In the genomic region with DNA sequence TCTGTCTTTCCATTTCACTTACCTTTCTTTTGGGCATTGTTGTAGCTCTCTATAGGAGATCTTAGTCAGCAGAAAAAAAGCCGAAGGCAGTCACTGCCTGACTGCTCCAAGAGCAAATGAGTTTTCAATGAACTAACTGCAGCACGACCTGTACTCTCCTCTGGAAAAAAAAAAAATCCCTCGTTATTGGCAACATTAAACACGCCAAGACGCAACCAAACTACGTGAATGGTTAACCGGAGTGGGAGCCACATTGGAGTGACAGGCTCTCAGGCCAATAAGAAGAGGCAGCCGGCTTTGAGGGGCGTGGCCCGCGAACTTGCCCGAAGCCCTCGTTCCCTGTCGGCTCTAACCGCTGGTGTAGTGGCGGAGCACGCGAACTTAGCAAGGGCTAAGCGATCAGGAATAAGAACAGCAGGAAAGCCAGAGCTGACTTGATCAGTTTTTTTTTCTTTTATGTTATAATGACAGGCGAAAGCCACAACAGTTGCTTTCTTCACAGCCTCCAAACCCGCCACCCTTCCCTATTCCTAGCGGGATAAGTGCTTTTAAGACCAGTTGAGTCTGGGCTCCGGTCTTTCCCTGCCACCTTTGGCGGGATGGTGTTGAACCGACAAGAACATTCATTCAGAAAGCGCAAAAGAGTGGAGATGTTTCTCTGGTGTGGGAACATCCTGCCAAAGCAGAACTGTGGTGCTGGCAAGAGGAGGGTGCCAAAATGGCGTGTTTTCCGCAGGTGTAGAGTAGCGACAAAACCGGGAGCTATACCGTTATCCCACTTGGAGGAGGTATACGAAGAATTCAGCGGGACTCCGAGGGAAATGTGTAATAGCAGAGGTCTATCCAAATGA, we compare ENCODE assay signal across 8 cellular contexts.
A peak's percentile ranks its signal among the peaks of the same experiment; 100 is the strongest.
DNase-seq lines count a peak whose midpoint lies in the region; ATAC-seq and TF ChIP-seq lines count a peak whose summit lies in the region.

No MANE protein-coding gene starts in this region.

- TF ChIP-seq CTCF in CD14-positive monocyte (IDR thresholded peaks at IDR 0.05) (no peak), OCI-LY7 (conservative IDR thresholded peaks at IDR 0.05; ENCODE audit: low read length) (no peak)

- H4K20me1 ChIP-seq in OCI-LY7 (ENCODE audit: insufficient read depth, low read length), result no peaks in the 10 kb centered on the region

- peak overlapping the region; percentile 70 for H3K4me2 ChIP-seq in OCI-LY7 (ENCODE audit: low read length)

- intact Hi-C loops in CD14-positive monocyte (cut with micrococcal nuclease) (loop anchor here in 1 of 2 donors (10.0 kb wide), 1 partner anchor 317 kb away; the partner anchor contains the start of gene BRWD3), OCI-LY7 (cut with micrococcal nuclease; ENCODE audit: unreplicated experiment) (loop anchor here (1.0 to 5.0 kb wide), 4 partner anchors 39 to 309 kb away; partner anchors contain the start of genes HMGN5 and SH3BGRL)

- peaks cover 18% of the 10 kb centered on the region for H3K4me1 Mint-ChIP-seq in CD14-positive monocyte

- H3K27ac Mint-ChIP-seq in CD14-positive monocyte, result peak overlapping the region in 4 of 7 donors; percentile 42 to 74 (median 70)

- H2AFZ ChIP-seq in OCI-LY7 (ENCODE audit: low read length), result peak overlapping the region; percentile 95; the same call in 1 of the 2 replicates

- peak overlapping the region; percentile 91 to 97 for H3K4me3 Mint-ChIP-seq in CD14-positive monocyte

- peaks cover 15% of the 10 kb centered on the region for H3K4me1 ChIP-seq in OCI-LY7 (ENCODE audit: insufficient read depth, low read length, poor library complexity, severe bottlenecking)
- no peaks in the 10 kb centered on the region for H3K4me1 ChIP-seq in esophagus (ENCODE audit: control insufficient read depth in 2 of 2, insufficient read depth in 2 of 2, low read length in 1 of 2)

- 1 to 27% methylated on average over 34 of the region's 34 CpGs for WGBS in esophagus, 2 donors

- no TSS peak for BruUV-seq in OCI-LY7 (replicated peaks; lab: Mats Ljungman, UMichigan)

- POLR2A ChIA-PET in OCI-LY7 (lab: Charles Lee), result interaction anchor here (0.7 to 1.4 kb wide), 4 partner anchors 9 to 619 kb away, joined by 3 to 5 read pairs (median 4); partner anchors contain the start of genes HMGN5 and SH3BGRL

- peak overlapping the region; percentile 82 for H3K4me3 ChIP-seq in OCI-LY7 (ENCODE audit: low read depth, low read length, poor library complexity, severe bottlenecking)
- peak overlapping the region; percentile 29 to 58 for H3K4me3 ChIP-seq in esophagus (ENCODE audit: low read depth in 1 of 2, low read length in 2 of 2)

- CTCF ChIA-PET in OCI-LY7 (lab: Charles Lee; ENCODE audit: unreplicated experiment), result no interaction called here

- H3K9me3 ChIP-seq in OCI-LY7 (ENCODE audit: low read length) (no peaks in the 10 kb centered on the region), esophagus (ENCODE audit: control insufficient read depth in 2 of 2, insufficient read depth in 1 of 2, low read depth in 1 of 2, low read length in 1 of 2) (no peaks in the 10 kb centered on the region)

- peaks cover 0 to 4% (median 0%) of the 10 kb centered on the region in 7 donors for H3K9me3 Mint-ChIP-seq in CD14-positive monocyte

- DNase-seq in CD14-positive monocyte (ENCODE audit: low spot score), result peak; percentile 80
- DNase-seq in OCI-LY7 (ENCODE audit: low spot score), result peak; percentile 91
- DNase-seq in activated T-cell treated with anti-CD3 and anti-CD28 coated beads for 48 hours (ENCODE audit: low read depth), result peak; percentile 80
- peak; percentile 93 for DNase-seq in mucosa of gallbladder (ENCODE audit: low spot score)
- peak; percentile 53 to 69 for DNase-seq in stimulated activated CD8-positive, alpha-beta memory T cell treated with anti-CD3 and anti-CD28 coated beads, Interleukin-4, amount 100 ng/mL, for 1 hour (ENCODE audit: low read depth in 2 of 2, low spot score in 1 of 2)

- H3K79me2 ChIP-seq in OCI-LY7 (ENCODE audit: insufficient read depth, low read depth, low read length), result peaks cover 30% of the 10 kb centered on the region; the same call in 1 of the 2 replicates

- H3K36me3 Mint-ChIP-seq in CD14-positive monocyte, result no peaks in the 10 kb centered on the region

- H3K9me2 ChIP-seq in OCI-LY7 (ENCODE audit: insufficient read depth, low read length), result no peaks in the 10 kb centered on the region

- 0 out of 2 replicates have a peak, but pooled peaks cover 2% of the 10 kb centered on the region for H3K36me3 ChIP-seq in OCI-LY7 (ENCODE audit: insufficient read depth, low read length)
- H3K36me3 ChIP-seq in esophagus (ENCODE audit: control insufficient read depth in 2 of 2, insufficient read depth in 2 of 2, low read length in 1 of 2), result no peaks in the 10 kb centered on the region

- ATAC-seq in GM19397 (IDR thresholded peaks at IDR 0.05; ENCODE audit: unreplicated experiment) (peak; percentile 94), HG03558 (IDR thresholded peaks at IDR 0.05; ENCODE audit: extremely low read depth, unreplicated experiment) (peak; percentile 94)

- peaks cover 6 to 16% (median 11%) of the 10 kb centered on the region in 3 donors for H3K27me3 Mint-ChIP-seq in CD14-positive monocyte (ENCODE audit: low read depth in 3 of 3)

- H3K27ac ChIP-seq in OCI-LY7 (ENCODE audit: low read depth, low read length, poor library complexity, severe bottlenecking) (peak overlapping the region; percentile 58), esophagus (ENCODE audit: low read depth in 2 of 2, low read length in 1 of 2) (peak overlapping the region in 1 of 2 donors; percentile 41)

- H3K27me3 ChIP-seq in esophagus (ENCODE audit: control insufficient read depth in 1 of 2, insufficient read depth in 2 of 2, low read length in 2 of 2), result no peaks in the 10 kb centered on the region
